In genomic region chr12:116694653-116695463, GRCh38 we compare ENCODE assay signal across 23 cellular contexts. TPM values are rescaled to one million over a fixed set of nuclear protein-coding genes. Genes with fewer than 3 reads are reported as not detected.
DNase-seq lines count a peak whose midpoint lies in the region; TF ChIP-seq lines count a peak whose summit lies in the region.
"Had no signal": no experiment of that assay in that cellular context is flagged by ENCODE, and none has a peak within 500 bp of the region (broad histone marks: within the 10 kb centered on the region; RNA-seq: fewer than 3 reads in every experiment).

No MANE protein-coding gene starts in this region.

- H3K4me3 Mint-ChIP-seq in endodermal cell (peak overlapping the region; percentile 11), nephron progenitor cell (peak overlapping the region; percentile 43)
- H3K4me3 Mint-ChIP-seq: activated naive CD8-positive, alpha-beta T cell treated with anti-CD3 and anti-CD28 coated beads for 36 hours; T-helper 2 cell treated with Interferon-gamma antibody and Interleukin-4, amounts not matched to agents 5 μg/mL and 100 μg/mL, for 36 hours had no signal

- peak overlapping the region; percentile 64 for H2AFZ ChIP-seq in OCI-LY3 (ENCODE audit: low read depth, low read length)
- H2AFZ ChIP-seq: parathyroid adenoma had no signal

- intact Hi-C loops in colonic mucosa (cut with DNase I) = no loop called here

- H3K27me3 Mint-ChIP-seq in endodermal cell (ENCODE audit: insufficient read depth) = peaks cover 2% of the 10 kb centered on the region
- peaks cover 38% of the 10 kb centered on the region for H3K27me3 Mint-ChIP-seq in nephron progenitor cell (ENCODE audit: low read depth, poor library complexity)

- no peaks in the 10 kb centered on the region for H3K79me2 ChIP-seq in OCI-LY3 (ENCODE audit: low read length)
- H3K79me2 ChIP-seq: parathyroid adenoma had no signal

- H3K4me1 ChIP-seq in ES-I3 (ENCODE audit: insufficient read depth, low read length) (0 out of 2 replicates have a peak, but pooled peaks cover 8% of the 10 kb centered on the region), OCI-LY3 (ENCODE audit: low read length) (peaks cover 40% of the 10 kb centered on the region), endodermal cell (ENCODE audit: control insufficient read depth, insufficient read depth, low read length) (peaks cover 3% of the 10 kb centered on the region), colonic mucosa (peaks cover 7% of the 10 kb centered on the region)
- H3K4me1 ChIP-seq: parathyroid adenoma had no signal

- H3K27me3 ChIP-seq in OCI-LY3 (ENCODE audit: low read depth, low read length) = peaks cover 49% of the 10 kb centered on the region
- peaks cover 12% of the 10 kb centered on the region for H3K27me3 ChIP-seq in endodermal cell (ENCODE audit: control insufficient read depth, insufficient read depth, low read length, poor library complexity, severe bottlenecking)
- H3K27me3 ChIP-seq in colonic mucosa = no peaks in the 10 kb centered on the region
- H3K27me3 ChIP-seq: cardiac muscle cell had no signal

- peak overlapping the region; percentile 92 for H3K4me2 ChIP-seq in OCI-LY3 (ENCODE audit: low read length)

- TF ChIP-seq CTCF in OCI-LY3 (IDR thresholded peaks at IDR 0.05; ENCODE audit: low read depth, low read length) = no peak
- TF ChIP-seq CTCF in endodermal cell (conservative IDR thresholded peaks at IDR 0.05) = no peak
- TF ChIP-seq CTCF in nephron progenitor cell (IDR thresholded peaks at IDR 0.05) = no peak
- TF ChIP-seq CTCF in colonic mucosa (IDR thresholded peaks at IDR 0.05) = no peak

- WGBS in endodermal cell (ENCODE audit: insufficient coverage in 1 of 2, insufficient read length in 1 of 2), 2 experiments = 69 to 87% methylated on average over 18 to 22 of the region's 22 CpGs

- H3K27ac Mint-ChIP-seq in endodermal cell (no peak overlapping the region), nephron progenitor cell (no peak overlapping the region)
- H3K27ac Mint-ChIP-seq: activated naive CD8-positive, alpha-beta T cell treated with anti-CD3 and anti-CD28 coated beads for 36 hours; nephron; T-helper 2 cell treated with Interferon-gamma antibody and Interleukin-4, amounts not matched to agents 5 μg/mL and 100 μg/mL, for 36 hours had no signal

- H3K9ac ChIP-seq in ES-I3 (ENCODE audit: low read depth, low read length) (peak overlapping the region; percentile 55; the same call in 1 of the 2 replicates), OCI-LY3 (ENCODE audit: low read length) (peak overlapping the region; percentile 42), endodermal cell (ENCODE audit: extremely low read depth, low read length, poor library complexity, severe bottlenecking) (no peak overlapping the region), colonic mucosa (ENCODE audit: low read depth in 2 of 2, low read length in 2 of 2) (no peak overlapping the region)
- H3K9ac ChIP-seq: parathyroid adenoma had no signal

- H3K4me1 Mint-ChIP-seq in endodermal cell (peaks cover 49% of the 10 kb centered on the region), nephron progenitor cell (peaks cover 94% of the 10 kb centered on the region)

- H3K4me3 ChIP-seq in OCI-LY3 (ENCODE audit: low read length) (peak overlapping the region; percentile 79), endodermal cell (ENCODE audit: low read length) (peak overlapping the region; percentile 26), colonic mucosa (no peak overlapping the region)
- H3K4me3 ChIP-seq: cardiac muscle cell had no signal

- no peaks in the 10 kb centered on the region for H3K9me3 ChIP-seq in ES-I3 (ENCODE audit: control insufficient read depth, insufficient read depth, low read length)
- H3K9me3 ChIP-seq in OCI-LY3 (ENCODE audit: insufficient read depth, low read length) = no peaks in the 10 kb centered on the region
- H3K9me3 ChIP-seq in endodermal cell (ENCODE audit: control insufficient read depth, low read length) = no peaks in the 10 kb centered on the region
- H3K9me3 ChIP-seq in colonic mucosa = no peaks in the 10 kb centered on the region
- H3K9me3 ChIP-seq: spleen had no signal

- no peaks in the 10 kb centered on the region for H4K20me1 ChIP-seq in OCI-LY3 (ENCODE audit: insufficient read depth, low read length)

- H3K27ac ChIP-seq in OCI-LY3 (ENCODE audit: low read length) (no peak overlapping the region), endodermal cell (ENCODE audit: low read depth, low read length) (no peak overlapping the region), colonic mucosa (no peak overlapping the region)
- H3K27ac ChIP-seq: cardiac muscle cell, parathyroid adenoma, spleen had no signal

- no peaks in the 10 kb centered on the region for H3K9me3 Mint-ChIP-seq in endodermal cell
- H3K9me3 Mint-ChIP-seq in nephron progenitor cell = no peaks in the 10 kb centered on the region
- H3K9me3 Mint-ChIP-seq: activated naive CD8-positive, alpha-beta T cell treated with anti-CD3 and anti-CD28 coated beads for 36 hours; nephron; T-helper 2 cell treated with Interferon-gamma antibody and Interleukin-4, amounts not matched to agents 5 μg/mL and 100 μg/mL, for 36 hours had no signal

- DNase-seq in endodermal cell (peak; percentile 70), nephron progenitor cell (no peak), colonic mucosa (no peak), AML-193 (lab: John Stamatoyannopoulos, UW) (no peak), NCI-H524 treated with DMSO at 0.1 percent for 48 hours (lab: John Stamatoyannopoulos, UW) (no peak), DMS 273 (lab: John Stamatoyannopoulos, UW; ENCODE audit: unreplicated experiment) (no peak)
- DNase-seq: activated CD4-positive, alpha-beta T cell treated with anti-CD3 and anti-CD28 coated beads for 48 hours; activated CD8-positive, alpha-beta memory T cell treated with anti-CD3 and anti-CD28 coated beads for 24 hours; activated effector memory CD4-positive, alpha-beta T cell treated with Interleukin-2 at 50 U/mL for 16 hours; activated naive CD8-positive, alpha-beta T cell treated with anti-CD3 and anti-CD28 coated beads for 36 hours; aorta; dermis blood vessel endothelial cell; NCI-H1105; NCI-H187 treated with DMSO at 0.1 percent for 48 hours; NCI-H226; NCI-H748 treated with DMSO at 0.1 percent for 48 hours; spleen had no signal

- H3K36me3 Mint-ChIP-seq in endodermal cell (ENCODE audit: low read depth) (no peaks in the 10 kb centered on the region), nephron progenitor cell (ENCODE audit: low read depth) (no peaks in the 10 kb centered on the region)
- H3K36me3 Mint-ChIP-seq: activated naive CD8-positive, alpha-beta T cell treated with anti-CD3 and anti-CD28 coated beads for 36 hours had no signal

- H3K36me3 ChIP-seq in ES-I3 (ENCODE audit: insufficient read depth, low read length) (no peaks in the 10 kb centered on the region), OCI-LY3 (replicated peaks; ENCODE audit: low read depth, low read length) (no peaks in the 10 kb centered on the region), endodermal cell (ENCODE audit: control insufficient read depth, insufficient read depth, low read length) (no peaks in the 10 kb centered on the region), colonic mucosa (no peaks in the 10 kb centered on the region)
- H3K36me3 ChIP-seq: cardiac muscle cell, spleen had no signal

RNA-seq across cellular contexts. Expression of gene SPRING1, which starts 43.0 kb away (rescaled TPM):
- total RNA-seq in endodermal cell (100 to 1,000 TPM in 1 of 2 donors, 10 to 100 TPM in 1; 81.7 to 108 TPM), colonic mucosa (10 to 100 TPM; 55.5 to 62.1 TPM)
- 30.1 TPM for polyA plus RNA-seq in endodermal cell (2013, experiment 1 of 2)
- 27.0 TPM for polyA plus RNA-seq in endodermal cell (2013, experiment 2 of 2)

RNA-seq across cellular contexts. Expression of gene RNFT2, which starts 43.3 kb away (rescaled TPM):
- total RNA-seq in endodermal cell (10 to 100 TPM; 28.0 to 51.2 TPM), colonic mucosa (10 to 100 TPM in 1 of 2 donors, 1 to 10 TPM in 1; 6.3 to 11.8 TPM)
- polyA plus RNA-seq in endodermal cell (2013, experiment 1 of 2) = 21.6 TPM
- polyA plus RNA-seq in endodermal cell (2013, experiment 2 of 2) = 22.1 TPM

Comparison
In these comparisons a context has a peak if more than half of its experiments do, and no peak if none do; other contexts are left out.
1. H3K9ac ChIP-seq: peak in ES-I3 (single experiment) and OCI-LY3 (single experiment); none in endodermal cell (single experiment) and colonic mucosa (0 of 2).